9 cellular contexts compared by ENCODE assay signal in the genomic region with DNA sequence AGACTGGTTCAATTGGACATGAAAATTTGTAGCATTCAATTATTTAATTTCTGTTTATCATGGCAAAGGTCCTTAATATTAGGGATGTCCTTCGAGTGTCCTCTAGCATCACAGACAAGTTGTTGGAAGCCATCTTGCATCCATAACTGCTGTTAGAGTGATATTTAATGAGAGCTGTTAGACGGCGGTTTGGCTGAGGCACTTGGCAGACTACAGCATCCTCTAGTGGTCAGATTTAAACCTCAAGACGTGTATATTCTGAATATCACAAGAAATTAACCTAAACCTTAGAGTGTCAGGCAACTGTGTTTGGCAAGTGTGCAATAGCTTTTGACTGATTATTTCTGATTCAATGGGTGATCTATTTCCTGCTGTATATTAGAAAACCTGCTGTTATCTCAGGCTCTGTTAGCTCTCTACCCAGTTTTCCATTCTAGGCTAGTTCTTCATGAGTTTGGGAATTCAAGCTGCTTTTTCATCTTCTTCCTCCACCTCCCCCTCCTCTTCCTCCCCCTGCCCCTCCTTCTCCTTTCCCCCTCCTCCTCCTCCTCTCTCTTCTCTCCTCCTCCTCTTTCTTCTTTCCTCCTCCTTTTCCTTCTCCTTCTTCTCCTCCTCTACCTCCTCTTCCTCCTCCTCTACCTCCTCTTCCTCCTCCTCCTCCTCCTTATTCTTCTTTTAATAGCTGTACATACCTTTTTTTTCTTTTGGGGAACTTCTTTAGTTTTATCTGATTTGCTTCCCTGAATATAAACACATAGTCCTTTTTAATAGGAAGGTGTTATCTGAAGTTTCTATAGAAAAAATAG. TPM values are rescaled to one million over a fixed set of nuclear protein-coding genes. Genes with fewer than 3 reads are reported as not detected.
A peak's percentile ranks its signal among the peaks of the same experiment; 100 is the strongest.
DNase-seq lines count a peak whose midpoint lies in the region; ATAC-seq and TF ChIP-seq lines count a peak whose summit lies in the region.
"Had no signal": no experiment of that assay in that cellular context is flagged by ENCODE, and none has a peak within 500 bp of the region (broad histone marks: within the 10 kb centered on the region; RNA-seq: fewer than 3 reads in every experiment).

No MANE protein-coding gene starts in this region.

- H3K27me3 ChIP-seq in BE2C (peaks cover 3% of the 10 kb centered on the region), lower lobe of right lung (ENCODE audit: low read depth) (no peaks in the 10 kb centered on the region), suprapubic skin (no peaks in the 10 kb centered on the region)

- ATAC-seq in GM18519 (IDR thresholded peaks at IDR 0.05; ENCODE audit: low FRiP score, unreplicated experiment) (peak; percentile 93), HG02943 (IDR thresholded peaks at IDR 0.05; ENCODE audit: low read depth, unreplicated experiment) (peak; percentile 80), lower lobe of right lung (peak; percentile 90 to 92)

- intact Hi-C loops in lower lobe of right lung (cut with DNase I) = loop anchor here (2.0 kb wide), 1 partner anchor 194 kb away; no protein-coding TSS in a partner anchor

- TF ChIP-seq POLR2A in suprapubic skin (IDR thresholded peaks at IDR 0.05) = no peak

- no peak for TF ChIP-seq EP300 in suprapubic skin (IDR thresholded peaks at IDR 0.05)

- H3K4me3 ChIP-seq in BE2C (ENCODE audit: low read depth, low read length) (no peak overlapping the region), lower lobe of right lung (no peak overlapping the region), suprapubic skin (no peak overlapping the region)
- H3K4me3 ChIP-seq: SJSA1 had no signal

- H3K27ac ChIP-seq in lower lobe of right lung (no peak overlapping the region), suprapubic skin (no peak overlapping the region)
- H3K27ac ChIP-seq: SJSA1 had no signal

- H3K36me3 ChIP-seq in BE2C (no peaks in the 10 kb centered on the region), lower lobe of right lung (no peaks in the 10 kb centered on the region), suprapubic skin (no peaks in the 10 kb centered on the region)
- H3K36me3 ChIP-seq: SJSA1 had no signal

- H3K4me1 ChIP-seq in BE2C (no peaks in the 10 kb centered on the region), lower lobe of right lung (no peaks in the 10 kb centered on the region), suprapubic skin (no peaks in the 10 kb centered on the region)
- H3K4me1 ChIP-seq: SJSA1 had no signal

- TF ChIP-seq CTCF in BE2C (IDR thresholded peaks at IDR 0.05; ENCODE audit: low read depth, low read length) = peak; percentile 99
- peak; percentile 80 for TF ChIP-seq CTCF in lower lobe of right lung (IDR thresholded peaks at IDR 0.05)
- TF ChIP-seq CTCF in suprapubic skin (IDR thresholded peaks at IDR 0.05) = peak; percentile 41 to 51

- 7% methylated on average over 4 of the region's 4 CpGs for WGBS in suprapubic skin

- H3K9me3 ChIP-seq in BE2C = no peaks in the 10 kb centered on the region
- no peaks in the 10 kb centered on the region for H3K9me3 ChIP-seq in lower lobe of right lung
- H3K9me3 ChIP-seq in suprapubic skin = no peaks in the 10 kb centered on the region
- H3K9me3 ChIP-seq: SJSA1 had no signal

- DNase-seq in BE2C (peak; percentile 57), NCI-H1694 (lab: John Stamatoyannopoulos, UW) (peak; percentile 76), T-helper 2 cell (peak in 4 of 5 experiments; percentile 6 to 75 (median 14)), dermis blood vessel endothelial cell (peak; percentile 73), lower lobe of right lung (no peak), suprapubic skin (ENCODE audit: low spot score in 2 of 2) (no peak)

RNA-seq across cellular contexts. Expression of a gene that starts 8.6 kb away (rescaled TPM):
- polyA plus RNA-seq in BE2C (2012; ENCODE audit: insufficient read depth, insufficient read length, low read depth) = not detected
- total RNA-seq in dermis blood vessel endothelial cell (not detected in 2 replicates), lower lobe of right lung (not detected), suprapubic skin (10 to 100 TPM in 1 of 4 donors, 1 to 10 TPM in 1, not detected in 2; 2.5 to 64.5 TPM)
- total RNA-seq: SJSA1 had no signal

RNA-seq across cellular contexts. Expression of a gene that starts 40.4 kb away (rescaled TPM):
- 20.3 TPM for polyA plus RNA-seq in BE2C (2012; ENCODE audit: insufficient read depth, insufficient read length, low read depth)
- not detected in 2 replicates for total RNA-seq in dermis blood vessel endothelial cell
- 8.3 TPM for total RNA-seq in lower lobe of right lung
- total RNA-seq in suprapubic skin = under 1 TPM in 1 of 4 donors, not detected in 3; 0.45 TPM

RNA-seq across cellular contexts. Expression of a gene that starts 55.6 kb away (rescaled TPM):
- not detected for polyA plus RNA-seq in BE2C (2012; ENCODE audit: insufficient read depth, insufficient read length, low read depth)
- total RNA-seq in dermis blood vessel endothelial cell (not detected in 2 replicates), lower lobe of right lung (624 TPM), suprapubic skin (not detected)
- total RNA-seq: SJSA1 had no signal

Comparison
In these comparisons a context has a peak if more than half of its experiments do, and no peak if none do; other contexts are left out.
1. DNase-seq: peak in BE2C (single experiment), NCI-H1694 (single experiment), T-helper 2 cell (4 of 5) and dermis blood vessel endothelial cell (single experiment); none in lower lobe of right lung (single experiment) and suprapubic skin (0 of 2).
2. CTCF ChIP-seq: peak in every context shown above with its lines; median percentile 99 in BE2C; 80 in lower lobe of right lung; 46 in suprapubic skin.
3. RNA of a gene that starts 55.6 kb away (total RNA-seq): 624 TPM in lower lobe of right lung (single experiment); not detected in dermis blood vessel endothelial cell and not detected in suprapubic skin; every median in the first group is over 100 times any median in the second.
4. Peak in every context shown above with its lines, with median percentiles within 50 percentile points of each other: ATAC-seq.